5 cellular contexts compared by ENCODE assay signal in the genomic region with DNA sequence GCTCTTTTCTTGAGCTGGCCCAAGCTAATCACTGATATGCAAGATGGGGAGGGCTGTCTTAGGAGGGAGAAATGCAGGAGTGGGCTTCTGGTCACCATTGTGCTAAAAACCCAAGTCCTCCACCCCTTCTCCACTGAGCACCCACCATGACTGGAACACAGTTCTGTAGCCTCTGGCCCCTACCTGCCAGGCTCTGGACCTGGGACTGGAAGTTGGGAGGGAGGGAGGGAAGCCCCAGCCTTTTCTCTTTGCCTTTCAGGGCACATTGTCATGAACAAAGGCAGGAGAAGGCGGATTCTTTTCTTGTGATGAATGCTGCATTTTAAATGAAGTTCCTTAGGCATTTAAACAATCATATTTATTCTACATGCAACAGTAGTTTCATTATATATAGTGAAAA.
"Had no signal": no experiment of that assay in that cellular context is flagged by ENCODE, and none has a peak within 500 bp of the region (broad histone marks: within the 10 kb centered on the region; RNA-seq: fewer than 3 reads in every experiment).

No MANE protein-coding gene starts in this region.

- ATAC-seq: K562 had no signal

- H2AFZ ChIP-seq: GM23248 had no signal

- H3K27ac ChIP-seq: GM23248 had no signal

- H3K4me3 ChIP-seq: GM23248, K562 had no signal

- DNase-seq: GM23248, H9, HCEC 1CT, IMR-90 had no signal

- H3K9me3 Mint-ChIP-seq: H9 had no signal

- H3K27ac Mint-ChIP-seq: H9 had no signal

- H3K4me3 Mint-ChIP-seq: H9 had no signal
